In genomic region chr2:200247494-200247893, GRCh38 we compare ENCODE assay signal across 31 cellular contexts. TPM values are rescaled to one million over a fixed set of nuclear protein-coding genes. Genes with fewer than 3 reads are reported as not detected.
DNase-seq lines count a peak whose midpoint lies in the region; ATAC-seq, FAIRE-seq and TF ChIP-seq lines count a peak whose summit lies in the region.
"Had no signal": no experiment of that assay in that cellular context is flagged by ENCODE, and none has a peak within 500 bp of the region (broad histone marks: within the 10 kb centered on the region; RNA-seq: fewer than 3 reads in every experiment).

No MANE protein-coding gene starts in this region.

- no peaks in the 10 kb centered on the region for H3K79me2 ChIP-seq in astrocyte (ENCODE audit: insufficient read depth, low read length)

- TF ChIP-seq POLR2A in esophagus squamous epithelium (IDR thresholded peaks at IDR 0.05): no peak
- TF ChIP-seq POLR2A in ovary (IDR thresholded peaks at IDR 0.05): no peak

- 52 to 72% methylated on average over 2 of the region's 2 CpGs for WGBS in esophagus squamous epithelium, 2 donors
- WGBS in ovary, 3 donors: 7 to 13% (median 11%) methylated on average over 2 of the region's 2 CpGs

- H3K27ac Mint-ChIP-seq in astrocyte (ENCODE audit: unreplicated experiment): no peak overlapping the region
- H3K27ac Mint-ChIP-seq in activated naive CD4-positive, alpha-beta T cell treated with anti-CD3 and anti-CD28 coated beads for 36 hours: no peak overlapping the region
- H3K27ac Mint-ChIP-seq: activated naive CD8-positive, alpha-beta T cell treated with anti-CD3 and anti-CD28 coated beads for 36 hours; activated T-helper 17 cell treated with anti-CD3 and anti-CD28 coated beads, Interleukin-2, amount 50 U/mL, for 72 hours; CD4-positive, alpha-beta memory T cell; WTC11 had no signal

- H3K4me1 ChIP-seq in astrocyte (ENCODE audit: insufficient read depth, low read length) (no peaks in the 10 kb centered on the region), esophagus squamous epithelium (peaks cover 0 to 4% (median under 1%) of the 10 kb centered on the region in 3 donors), ovary (ENCODE audit: insufficient read depth) (peaks cover 2% of the 10 kb centered on the region)
- H3K4me1 ChIP-seq: Peyer's patch, sigmoid colon had no signal

- peaks cover 5% of the 10 kb centered on the region for H3K27me3 Mint-ChIP-seq in astrocyte (ENCODE audit: low read depth, unreplicated experiment)
- H3K27me3 Mint-ChIP-seq in activated naive CD4-positive, alpha-beta T cell treated with anti-CD3 and anti-CD28 coated beads for 36 hours (ENCODE audit: low read depth): peaks cover 2% of the 10 kb centered on the region

- peaks cover 2% of the 10 kb centered on the region for H3K9me3 Mint-ChIP-seq in astrocyte (ENCODE audit: unreplicated experiment)
- H3K9me3 Mint-ChIP-seq in activated naive CD4-positive, alpha-beta T cell treated with anti-CD3 and anti-CD28 coated beads for 36 hours: no peaks in the 10 kb centered on the region
- H3K9me3 Mint-ChIP-seq: activated naive CD8-positive, alpha-beta T cell treated with anti-CD3 and anti-CD28 coated beads for 36 hours; activated T-helper 17 cell treated with anti-CD3 and anti-CD28 coated beads, Interleukin-2, amount 50 U/mL, for 72 hours; brain; CD4-positive, alpha-beta memory T cell; WTC11 had no signal

- TF ChIP-seq EP300 in ovary (IDR thresholded peaks at IDR 0.05): no peak

- no peak for ATAC-seq in HG03196 (IDR thresholded peaks at IDR 0.05; ENCODE audit: unreplicated experiment)
- ATAC-seq: activated T-helper 17 cell treated with anti-CD3 and anti-CD28 coated beads, Interleukin-2, amount 50 U/mL, for 72 hours; heart right ventricle; left lobe of liver; naive thymus-derived CD8-positive, alpha-beta T cell; WTC11 had no signal

- no peaks in the 10 kb centered on the region for H3K36me3 Mint-ChIP-seq in astrocyte (ENCODE audit: low read depth, unreplicated experiment)
- H3K36me3 Mint-ChIP-seq in activated naive CD4-positive, alpha-beta T cell treated with anti-CD3 and anti-CD28 coated beads for 36 hours (ENCODE audit: low read depth): no peaks in the 10 kb centered on the region
- H3K36me3 Mint-ChIP-seq: activated naive CD8-positive, alpha-beta T cell treated with anti-CD3 and anti-CD28 coated beads for 36 hours; brain; CD4-positive, alpha-beta memory T cell; naive thymus-derived CD8-positive, alpha-beta T cell; WTC11 had no signal

- no peak overlapping the region for H3K4me3 Mint-ChIP-seq in astrocyte (ENCODE audit: unreplicated experiment)
- no peak overlapping the region for H3K4me3 Mint-ChIP-seq in activated naive CD4-positive, alpha-beta T cell treated with anti-CD3 and anti-CD28 coated beads for 36 hours
- H3K4me3 Mint-ChIP-seq: activated naive CD8-positive, alpha-beta T cell treated with anti-CD3 and anti-CD28 coated beads for 36 hours; activated T-helper 17 cell treated with anti-CD3 and anti-CD28 coated beads, Interleukin-2, amount 50 U/mL, for 72 hours; brain; CD4-positive, alpha-beta memory T cell; naive thymus-derived CD8-positive, alpha-beta T cell; WTC11 had no signal

- H3K4me2 ChIP-seq in astrocyte (ENCODE audit: low read length): no peak overlapping the region

- H2AFZ ChIP-seq in astrocyte (ENCODE audit: low read depth, low read length): no peak overlapping the region

- CTCF ChIA-PET in activated naive CD4-positive, alpha-beta T cell treated with anti-CD3 and anti-CD28 coated beads for 36 hours (lab: Charles Lee): no interaction called here

- FAIRE-seq in astrocyte (lab: Jason Lieb, UNC): no peak
- FAIRE-seq: colon, pancreas had no signal

- H3K4me1 Mint-ChIP-seq in astrocyte (ENCODE audit: low read depth, unreplicated experiment): peaks cover 4% of the 10 kb centered on the region
- no peaks in the 10 kb centered on the region for H3K4me1 Mint-ChIP-seq in activated naive CD4-positive, alpha-beta T cell treated with anti-CD3 and anti-CD28 coated beads for 36 hours (ENCODE audit: low read depth)
- H3K4me1 Mint-ChIP-seq: activated naive CD8-positive, alpha-beta T cell treated with anti-CD3 and anti-CD28 coated beads for 36 hours; activated T-helper 17 cell treated with anti-CD3 and anti-CD28 coated beads, Interleukin-2, amount 50 U/mL, for 72 hours; CD4-positive, alpha-beta memory T cell; naive thymus-derived CD8-positive, alpha-beta T cell had no signal

- no peak overlapping the region for H3K9ac ChIP-seq in astrocyte (ENCODE audit: low read length)

- no peak overlapping the region for H3K27ac ChIP-seq in astrocyte (ENCODE audit: low read depth, low read length)
- H3K27ac ChIP-seq in esophagus squamous epithelium: no peak overlapping the region
- H3K27ac ChIP-seq in ovary: no peak overlapping the region
- H3K27ac ChIP-seq: heart right ventricle, pancreas, Peyer's patch, sigmoid colon, tibial nerve had no signal

- H3K27me3 ChIP-seq in astrocyte (ENCODE audit: insufficient read depth, low read length) (no peaks in the 10 kb centered on the region), esophagus squamous epithelium (no peaks in the 10 kb centered on the region), ovary (no peaks in the 10 kb centered on the region)
- H3K27me3 ChIP-seq: heart right ventricle, pancreas, Peyer's patch, sigmoid colon, tibial nerve had no signal

- TF ChIP-seq CTCF in astrocyte (IDR thresholded peaks at IDR 0.05; ENCODE audit: insufficient read depth, low read depth, low read length): no peak
- no peak for TF ChIP-seq CTCF in fibroblast of pulmonary artery (IDR thresholded peaks at IDR 0.05; ENCODE audit: low read length, missing control alignments)
- no peak for TF ChIP-seq CTCF in esophagus squamous epithelium (IDR thresholded peaks at IDR 0.05)
- no peak for TF ChIP-seq CTCF in ovary (IDR thresholded peaks at IDR 0.05)

- H3K36me3 ChIP-seq in astrocyte (ENCODE audit: insufficient read depth, low read length): no peaks in the 10 kb centered on the region
- no peaks in the 10 kb centered on the region for H3K36me3 ChIP-seq in esophagus squamous epithelium
- no peaks in the 10 kb centered on the region for H3K36me3 ChIP-seq in ovary
- H3K36me3 ChIP-seq: heart right ventricle, pancreas, Peyer's patch, sigmoid colon, tibial nerve had no signal

- H3K9me3 ChIP-seq in astrocyte (ENCODE audit: insufficient read depth, low read depth, low read length) (no peaks in the 10 kb centered on the region), esophagus squamous epithelium (no peaks in the 10 kb centered on the region), ovary (no peaks in the 10 kb centered on the region)
- H3K9me3 ChIP-seq: heart right ventricle, pancreas, Peyer's patch, sigmoid colon, tibial nerve had no signal

- no peak overlapping the region for H3K4me3 ChIP-seq in astrocyte (ENCODE audit: insufficient read depth, low read depth, low read length)
- H3K4me3 ChIP-seq in fibroblast of pulmonary artery (replicated peaks; ENCODE audit: low read depth, low read length): no peak overlapping the region
- H3K4me3 ChIP-seq in esophagus squamous epithelium: no peak overlapping the region
- H3K4me3 ChIP-seq in ovary: no peak overlapping the region
- H3K4me3 ChIP-seq: heart right ventricle, pancreas, Peyer's patch, sigmoid colon, tibial nerve had no signal

- intact Hi-C loops in esophagus squamous epithelium (cut with DNase I) (no loop called here), ovary (cut with DNase I) (no loop called here)
- intact Hi-C loops in activated naive CD4-positive, alpha-beta T cell treated with anti-CD3 and anti-CD28 coated beads for 36 hours (cut with micrococcal nuclease): no loop called here

- no peaks in the 10 kb centered on the region for H4K20me1 ChIP-seq in astrocyte (ENCODE audit: insufficient read depth, low read length)

- peak; percentile 47 for DNase-seq in EL
- DNase-seq in astrocyte (ENCODE audit: low read depth): peak; percentile 60
- peak; percentile 30 for DNase-seq in fibroblast of pulmonary artery (ENCODE audit: low read depth)
- DNase-seq in renal cortical epithelial cell (ENCODE audit: low read depth): peak; percentile 19
- DNase-seq in esophagus squamous epithelium (lab: John Stamatoyannopoulos, UW): no peak
- no peak for DNase-seq in activated naive CD4-positive, alpha-beta T cell treated with anti-CD3 and anti-CD28 coated beads for 36 hours
- no peak for DNase-seq in ovary
- DNase-seq: activated CD4-positive, alpha-beta T cell treated with anti-CD3 and anti-CD28 coated beads, Interleukin-2, amount 50 U/mL, for 48 hours; activated CD8-positive, alpha-beta memory T cell treated with anti-CD3 and anti-CD28 coated beads, Interleukin-2, amount 50 U/mL, for 4 hours; activated naive CD8-positive, alpha-beta T cell treated with anti-CD3 and anti-CD28 coated beads for 36 hours; CD4-positive, alpha-beta memory T cell; GOT3; heart right ventricle; Karpas-422; MV-4-11; naive thymus-derived CD8-positive, alpha-beta T cell; NCI-H1694 treated with DMSO at 0.1 percent for 48 hours; NCI-H2171 treated with DMSO at 0.1 percent for 48 hours; NCI-H524; pancreas; Peyer's patch; SIG-M5; sigmoid colon had no signal

RNA-seq across cellular contexts. Expression of gene SPATS2L, which starts 59.0 kb away (rescaled TPM):
- total RNA-seq in astrocyte: 192 and 221 TPM in 2 replicates
- 54.2 and 293 TPM in 2 replicates for total RNA-seq in renal cortical epithelial cell
- 10 to 100 TPM; 53.2 to 91.9 (median 68.3) TPM for total RNA-seq in esophagus squamous epithelium
- 10 to 100 TPM in 1 of 2 experiments, 1 to 10 TPM in 1; 8.9 to 10.9 TPM for total RNA-seq in activated naive CD4-positive, alpha-beta T cell treated with anti-CD3 and anti-CD28 coated beads for 36 hours
- total RNA-seq in ovary: 10 to 100 TPM; 36.5 to 88.2 (median 70.6) TPM
- polyA plus RNA-seq in ovary: 10 to 100 TPM; 38.0 to 93.0 TPM
- total RNA-seq: G401 had no signal

Comparison
In these comparisons a context has a peak if more than half of its experiments do, and no peak if none do; other contexts are left out.
1. DNase-seq: peak in EL (single experiment), astrocyte (single experiment), fibroblast of pulmonary artery (single experiment) and renal cortical epithelial cell (single experiment); none in esophagus squamous epithelium (single experiment), activated naive CD4-positive, alpha-beta T cell treated with anti-CD3 and anti-CD28 coated beads for 36 hours (single experiment) and ovary (0 of 5).